In genomic region chr12:47730341-47730744, GRCh38 we compare ENCODE assay signal across 1 cellular context.
A peak's percentile ranks its signal among the peaks of the same experiment; 100 is the strongest.
TF ChIP-seq lines count a peak whose summit lies in the region.

No MANE protein-coding gene starts in this region.

TF ChIP-seq in K562, 482 proteins besides CTCF, POLR2A, EP300 and RAD21:
- TF ChIP-seq CBFA2T3 (IDR thresholded peaks at IDR 0.05), result 0 out of 2 replicates have a peak, but pooled peaks have one; percentile 4
- TF ChIP-seq, protein P1, sequence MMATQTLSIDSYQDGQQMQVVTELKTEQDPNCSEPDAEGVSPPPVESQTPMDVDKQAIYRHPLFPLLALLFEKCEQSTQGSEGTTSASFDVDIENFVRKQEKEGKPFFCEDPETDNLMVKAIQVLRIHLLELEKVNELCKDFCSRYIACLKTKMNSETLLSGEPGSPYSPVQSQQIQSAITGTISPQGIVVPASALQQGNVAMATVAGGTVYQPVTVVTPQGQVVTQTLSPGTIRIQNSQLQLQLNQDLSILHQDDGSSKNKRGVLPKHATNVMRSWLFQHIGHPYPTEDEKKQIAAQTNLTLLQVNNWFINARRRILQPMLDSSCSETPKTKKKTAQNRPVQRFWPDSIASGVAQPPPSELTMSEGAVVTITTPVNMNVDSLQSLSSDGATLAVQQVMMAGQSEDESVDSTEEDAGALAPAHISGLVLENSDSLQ (IDR thresholded peaks at IDR 0.05), result 0 out of 2 replicates have a peak, but pooled peaks have one; percentile 5
- TF ChIP-seq CAMTA2 (CRISPR knock-in tag; conservative IDR thresholded peaks at IDR 0.05), result no peak
- TF ChIP-seq, protein P2, sequence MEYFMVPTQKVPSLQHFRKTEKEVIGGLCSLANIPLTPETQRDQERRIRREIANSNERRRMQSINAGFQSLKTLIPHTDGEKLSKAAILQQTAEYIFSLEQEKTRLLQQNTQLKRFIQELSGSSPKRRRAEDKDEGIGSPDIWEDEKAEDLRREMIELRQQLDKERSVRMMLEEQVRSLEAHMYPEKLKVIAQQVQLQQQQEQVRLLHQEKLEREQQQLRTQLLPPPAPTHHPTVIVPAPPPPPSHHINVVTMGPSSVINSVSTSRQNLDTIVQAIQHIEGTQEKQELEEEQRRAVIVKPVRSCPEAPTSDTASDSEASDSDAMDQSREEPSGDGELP (CRISPR knock-in tag; IDR thresholded peaks at IDR 0.05; ENCODE audit: borderline replicate concordance), result 0 out of 2 replicates have a peak, but pooled peaks have one; percentile 27
- TF ChIP-seq TRIM24 (IDR thresholded peaks at IDR 0.05), result no peak
